Comparison of ENCODE assay signal across 8 cellular contexts in the genomic region with DNA sequence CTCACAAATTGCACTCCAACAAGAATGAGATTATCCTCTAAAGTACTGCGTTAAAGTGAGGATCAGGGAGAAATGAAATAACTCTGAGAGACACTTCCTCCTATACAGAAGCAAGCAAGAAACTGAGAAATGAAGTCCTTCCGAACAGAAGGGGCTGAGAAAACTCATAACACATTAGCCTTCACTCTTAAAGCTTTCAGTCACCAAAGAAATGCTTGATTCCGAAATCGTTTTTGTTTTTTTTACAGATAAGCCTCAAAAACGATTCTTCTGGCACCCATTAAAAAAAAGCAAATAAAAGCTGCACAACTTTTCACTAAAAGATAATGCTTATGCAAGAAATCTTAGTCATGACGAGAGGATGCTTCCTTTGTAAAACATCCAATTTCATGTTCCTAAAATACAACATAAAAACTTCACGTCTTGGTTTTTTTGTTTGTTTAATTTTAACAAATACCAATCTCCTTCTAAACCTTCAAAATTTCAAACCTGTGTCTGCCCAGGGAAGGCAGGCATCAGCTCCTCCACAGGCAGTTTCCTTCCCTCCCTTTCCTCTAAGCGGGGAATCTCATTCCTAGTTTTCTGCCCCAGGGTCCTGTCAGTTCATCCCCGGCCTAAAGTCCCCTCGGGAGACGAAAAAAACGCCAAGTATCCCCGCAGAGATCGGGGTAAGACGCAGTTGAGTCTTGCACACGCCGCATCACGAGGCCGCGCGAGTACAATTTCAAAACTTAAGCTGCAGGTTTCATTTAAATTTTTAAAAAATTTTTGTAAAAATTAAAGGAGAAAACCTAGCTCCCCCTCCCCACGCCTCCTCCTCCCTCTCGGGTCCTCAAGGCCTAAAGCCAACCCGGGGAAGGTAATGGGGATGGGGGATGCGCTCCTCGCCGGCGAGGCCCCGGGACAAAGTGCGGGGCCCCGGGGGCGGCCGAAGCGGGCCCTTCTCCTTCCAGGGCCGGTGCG. TPM values are rescaled to one million over a fixed set of nuclear protein-coding genes. Genes with fewer than 3 reads are reported as not detected.
DNase-seq lines count a peak whose midpoint lies in the region; ATAC-seq, FAIRE-seq and TF ChIP-seq lines count a peak whose summit lies in the region.

No MANE protein-coding gene starts in this region.

- ATAC-seq in SK-N-SH treated with all-trans-retinoic acid at 6 μM for 48 hours (no peak), GM21390 (IDR thresholded peaks at IDR 0.05; ENCODE audit: unreplicated experiment) (no peak)

- H3K27me3 ChIP-seq in SK-N-SH (ENCODE audit: insufficient read depth) (no peaks in the 10 kb centered on the region), adipocyte (replicated peaks; ENCODE audit: control insufficient read depth, insufficient read depth, low read length) (no peaks in the 10 kb centered on the region), iPS-20b (ENCODE audit: insufficient read depth, low read length) (no peaks in the 10 kb centered on the region), spleen (replicated peaks in 1 of 7) (no peaks in the 10 kb centered on the region)

- H4K20me1 ChIP-seq in SK-N-SH (ENCODE audit: insufficient read depth), result peaks cover 50% of the 10 kb centered on the region

- TF ChIP-seq POLR2A in spleen (IDR thresholded peaks at IDR 0.05) (no peak), H54 (IDR thresholded peaks at IDR 0.05; ENCODE audit: low read depth, low read length) (no peak)

- H3K9me2 ChIP-seq in SK-N-SH, result no peaks in the 10 kb centered on the region

- no peak for TF ChIP-seq CTCF in SK-N-SH (IDR thresholded peaks at IDR 0.05)
- no peak for TF ChIP-seq CTCF in spleen (IDR thresholded peaks at IDR 0.05 in 8 of 11, conservative IDR thresholded peaks at IDR 0.05 in 3 of 11)

- H3K9ac ChIP-seq in SK-N-SH (peak overlapping the region; percentile 85), adipocyte (ENCODE audit: low read length) (peak overlapping the region; percentile 92), iPS-20b (ENCODE audit: low read depth, low read length) (peak overlapping the region; percentile 89; the same call in 1 of the 2 replicates)

- intact Hi-C loops in spleen (cut with DNase I; ENCODE audit: low total_unique reads), result no loop called here

- H3K9me3 ChIP-seq in SK-N-SH, result no peaks in the 10 kb centered on the region
- H3K9me3 ChIP-seq in adipocyte (ENCODE audit: control insufficient read depth, low read length), result no peaks in the 10 kb centered on the region
- no peaks in the 10 kb centered on the region for H3K9me3 ChIP-seq in iPS-20b (ENCODE audit: insufficient read depth, low read depth, low read length)
- H3K9me3 ChIP-seq in spleen, result no peaks in the 10 kb centered on the region

- no peak for TF ChIP-seq EP300 in SK-N-SH (IDR thresholded peaks at IDR 0.05; ENCODE audit: borderline replicate concordance in 1 of 2, low read depth in 1 of 2, low read length in 1 of 2)

- TF ChIP-seq RAD21 in SK-N-SH (IDR thresholded peaks at IDR 0.05; ENCODE audit: low read length), result no peak

- DNase-seq in SK-N-SH (peak; percentile 60), M059J (ENCODE audit: low read depth) (peak; percentile 41), adipocyte (ENCODE audit: low read depth) (peak; percentile 61), spleen (no peak), H54 (ENCODE audit: insufficient read length, low spot score) (no peak)

- WGBS in SK-N-SH (ENCODE audit: low lambda C conversion rate), result under 1% methylated on average over 36 of the region's 36 CpGs
- WGBS in spleen, 5 donors, result 0 to 1% (median 1%) methylated on average over 28 to 36 of the region's 36 CpGs

- H3K4me2 ChIP-seq in SK-N-SH, result peak overlapping the region; percentile 94

- peaks cover 9 to 38% of the 10 kb centered on the region in 2 experiments for H3K36me3 ChIP-seq in SK-N-SH (replicated peaks in 1 of 2; ENCODE audit: control insufficient read depth in 1 of 2, insufficient read depth in 2 of 2, low read length in 1 of 2)
- H3K36me3 ChIP-seq in adipocyte (ENCODE audit: control insufficient read depth, insufficient read depth, low read length, severe bottlenecking), result peaks cover 17% of the 10 kb centered on the region
- peaks cover 42% of the 10 kb centered on the region for H3K36me3 ChIP-seq in iPS-20b (ENCODE audit: insufficient read depth, low read depth, low read length)
- H3K36me3 ChIP-seq in spleen, result peaks cover 0 to 26% (median 11%) of the 10 kb centered on the region in 6 donors

- H3K4me3 ChIP-seq in SK-N-SH (ENCODE audit: low read depth in 2 of 2, low read length in 1 of 2) (peak overlapping the region; percentile 69 to 83), adipocyte (ENCODE audit: low read length) (peak overlapping the region; percentile 91), iPS-20b (ENCODE audit: low read length) (peak overlapping the region; percentile 82), spleen (peak overlapping the region; percentile 87 to 97 (median 92))

- CTCF ChIA-PET in SK-N-SH (lab: Yijun Ruan, JAX), result interaction anchor here (1.0 to 2.1 kb wide), 9 partner anchors 11 to 214 kb away, joined by 3 to 11 read pairs (median 3); no protein-coding TSS in a partner anchor

- FAIRE-seq in H54 (lab: Jason Lieb, UNC), result no peak

- peak overlapping the region; percentile 77 to 92 for H3K27ac ChIP-seq in SK-N-SH (ENCODE audit: low read depth in 2 of 2, low read length in 1 of 2)
- peak overlapping the region; percentile 84 for H3K27ac ChIP-seq in iPS-20b (ENCODE audit: low read length)
- H3K27ac ChIP-seq in spleen, result peak overlapping the region; percentile 79 to 97 (median 93)

- POLR2A ChIA-PET in SK-N-SH (lab: Yijun Ruan, JAX), result interaction anchor here (0.6 to 1.7 kb wide), 4 partner anchors 11 to 63 kb away, joined by 3 to 7 read pairs (median 4); no protein-coding TSS in a partner anchor

- no peak overlapping the region for H2AFZ ChIP-seq in SK-N-SH (ENCODE audit: low read depth)

- peaks cover 25% of the 10 kb centered on the region for H3F3A ChIP-seq in SK-N-SH (replicated peaks; ENCODE audit: insufficient read depth)

- H3K79me2 ChIP-seq in SK-N-SH (ENCODE audit: insufficient read depth), result peaks cover 64% of the 10 kb centered on the region

- H3K4me1 ChIP-seq in SK-N-SH (ENCODE audit: control insufficient read depth in 1 of 2, insufficient read depth in 2 of 2, low read depth in 1 of 2, low read length in 1 of 2) (peaks cover 14 to 23% of the 10 kb centered on the region in 2 experiments), adipocyte (ENCODE audit: control insufficient read depth, insufficient read depth, low read length) (peaks cover 27% of the 10 kb centered on the region), iPS-20b (ENCODE audit: insufficient read depth, low read length) (peaks cover 12% of the 10 kb centered on the region; the same call in 1 of the 2 replicates), spleen (peaks cover 43 to 89% (median 75%) of the 10 kb centered on the region in 6 donors)

TF ChIP-seq in SK-N-SH, 30 proteins besides CTCF, POLR2A, EP300 and RAD21:
- TF ChIP-seq, protein P1, sequence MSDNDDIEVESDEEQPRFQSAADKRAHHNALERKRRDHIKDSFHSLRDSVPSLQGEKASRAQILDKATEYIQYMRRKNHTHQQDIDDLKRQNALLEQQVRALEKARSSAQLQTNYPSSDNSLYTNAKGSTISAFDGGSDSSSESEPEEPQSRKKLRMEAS (IDR thresholded peaks at IDR 0.05; ENCODE audit: low read depth), result 0 out of 2 replicates have a peak, but pooled peaks have one; percentile 24
- TF ChIP-seq SIN3A (IDR thresholded peaks at IDR 0.05; ENCODE audit: borderline replicate concordance, low read depth, low read length), result no peak

TF ChIP-seq in SK-N-SH treated with all-trans-retinoic acid at 6 μM for 48 hours, 23 proteins besides CTCF, POLR2A, EP300 and RAD21 (continues in another document):
- TF ChIP-seq ZNF565 (CRISPR knock-in tag; conservative IDR thresholded peaks at IDR 0.05; ENCODE audit: low read depth) (no peak), RARB (CRISPR knock-in tag; IDR thresholded peaks at IDR 0.05) (no peak), PPARA (CRISPR knock-in tag; IDR thresholded peaks at IDR 0.05; ENCODE audit: borderline replicate concordance) (no peak), OSR1 (CRISPR knock-in tag; IDR thresholded peaks at IDR 0.05) (no peak), TOX (CRISPR knock-in tag; IDR thresholded peaks at IDR 0.05; ENCODE audit: borderline replicate concordance) (no peak), ZC3H10 (CRISPR knock-in tag; IDR thresholded peaks at IDR 0.05) (no peak), ESRRG (CRISPR knock-in tag; IDR thresholded peaks at IDR 0.05) (no peak), ZFP3 (CRISPR knock-in tag; IDR thresholded peaks at IDR 0.05) (no peak)
- TF ChIP-seq, protein P2, sequence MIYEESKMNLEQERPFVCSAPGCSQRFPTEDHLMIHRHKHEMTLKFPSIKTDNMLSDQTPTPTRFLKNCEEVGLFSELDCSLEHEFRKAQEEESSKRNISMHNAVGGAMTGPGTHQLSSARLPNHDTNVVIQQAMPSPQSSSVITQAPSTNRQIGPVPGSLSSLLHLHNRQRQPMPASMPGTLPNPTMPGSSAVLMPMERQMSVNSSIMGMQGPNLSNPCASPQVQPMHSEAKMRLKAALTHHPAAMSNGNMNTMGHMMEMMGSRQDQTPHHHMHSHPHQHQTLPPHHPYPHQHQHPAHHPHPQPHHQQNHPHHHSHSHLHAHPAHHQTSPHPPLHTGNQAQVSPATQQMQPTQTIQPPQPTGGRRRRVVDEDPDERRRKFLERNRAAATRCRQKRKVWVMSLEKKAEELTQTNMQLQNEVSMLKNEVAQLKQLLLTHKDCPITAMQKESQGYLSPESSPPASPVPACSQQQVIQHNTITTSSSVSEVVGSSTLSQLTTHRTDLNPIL (CRISPR knock-in tag; IDR thresholded peaks at IDR 0.05; ENCODE audit: low read depth), result no peak

RNA-seq across cellular contexts. Expression of a gene that starts 1.1 kb away (rescaled TPM):
- polyA plus RNA-seq in SK-N-SH (2012; rRNA removed) (19.7 and 20.9 TPM in 2 replicates), spleen (10 to 100 TPM in 2 of 3 donors, 1 to 10 TPM in 1; 9.2 to 22.3 (median 10.9) TPM)
- 27.7 and 28.8 TPM in 2 replicates for polyA plus RNA-seq in SK-N-SH (2012; cell fraction: cytosol; rRNA removed)
- polyA plus RNA-seq in SK-N-SH (2012; cell fraction: nucleus; rRNA removed), result 22.7 and 29.4 TPM in 2 replicates
- 50.3 and 87.8 TPM in 2 replicates for total RNA-seq in M059J (2014; rRNA removed; shearing (Covaris generic))
- 10 to 100 TPM; 47.9 to 61.4 (median 56.4) TPM for total RNA-seq in spleen

RNA-seq across cellular contexts. Expression of a gene that starts 36.5 kb away (rescaled TPM):
- polyA plus RNA-seq in SK-N-SH (2012; rRNA removed) (107 and 114 TPM in 2 replicates), spleen (10 to 100 TPM; 40.1 to 64.3 (median 43.2) TPM)
- polyA plus RNA-seq in SK-N-SH (2012; cell fraction: cytosol; rRNA removed), result 89.6 and 97.3 TPM in 2 replicates
- polyA plus RNA-seq in SK-N-SH (2012; cell fraction: nucleus; rRNA removed), result 64.0 and 86.4 TPM in 2 replicates
- total RNA-seq in M059J (2014; rRNA removed; shearing (Covaris generic)), result 60.7 and 68.3 TPM in 2 replicates
- total RNA-seq in spleen, result 10 to 100 TPM; 43.6 to 79.2 (median 66.5) TPM

RNA-seq across cellular contexts. Expression of a gene that starts 57.4 kb away (rescaled TPM):
- polyA plus RNA-seq in SK-N-SH (2012; rRNA removed) (45.5 and 63.6 TPM in 2 replicates), spleen (10 to 100 TPM in 1 of 3 donors, 1 to 10 TPM in 2; 8.1 to 11.2 (median 9.2) TPM)
- 21.7 and 40.1 TPM in 2 replicates for polyA plus RNA-seq in SK-N-SH (2012; cell fraction: cytosol; rRNA removed)
- 59.0 and 76.7 TPM in 2 replicates for polyA plus RNA-seq in SK-N-SH (2012; cell fraction: nucleus; rRNA removed)
- total RNA-seq in M059J (2014; rRNA removed; shearing (Covaris generic)), result 59.8 and 81.0 TPM in 2 replicates
- 10 to 100 TPM; 20.5 to 31.2 (median 29.3) TPM for total RNA-seq in spleen

Comparison
In these comparisons a context has a peak if more than half of its experiments do, and no peak if none do; other contexts are left out.
1. DNase-seq: peak in SK-N-SH (single experiment), M059J (single experiment) and adipocyte (single experiment); none in spleen (single experiment) and H54 (single experiment).
2. Peak in every context shown above with its lines, with median percentiles within 50 percentile points of each other: H3K27ac ChIP-seq, H3K4me3 ChIP-seq and H3K9ac ChIP-seq.